ENCODE assay signal across 8 cellular contexts in the genomic region with DNA sequence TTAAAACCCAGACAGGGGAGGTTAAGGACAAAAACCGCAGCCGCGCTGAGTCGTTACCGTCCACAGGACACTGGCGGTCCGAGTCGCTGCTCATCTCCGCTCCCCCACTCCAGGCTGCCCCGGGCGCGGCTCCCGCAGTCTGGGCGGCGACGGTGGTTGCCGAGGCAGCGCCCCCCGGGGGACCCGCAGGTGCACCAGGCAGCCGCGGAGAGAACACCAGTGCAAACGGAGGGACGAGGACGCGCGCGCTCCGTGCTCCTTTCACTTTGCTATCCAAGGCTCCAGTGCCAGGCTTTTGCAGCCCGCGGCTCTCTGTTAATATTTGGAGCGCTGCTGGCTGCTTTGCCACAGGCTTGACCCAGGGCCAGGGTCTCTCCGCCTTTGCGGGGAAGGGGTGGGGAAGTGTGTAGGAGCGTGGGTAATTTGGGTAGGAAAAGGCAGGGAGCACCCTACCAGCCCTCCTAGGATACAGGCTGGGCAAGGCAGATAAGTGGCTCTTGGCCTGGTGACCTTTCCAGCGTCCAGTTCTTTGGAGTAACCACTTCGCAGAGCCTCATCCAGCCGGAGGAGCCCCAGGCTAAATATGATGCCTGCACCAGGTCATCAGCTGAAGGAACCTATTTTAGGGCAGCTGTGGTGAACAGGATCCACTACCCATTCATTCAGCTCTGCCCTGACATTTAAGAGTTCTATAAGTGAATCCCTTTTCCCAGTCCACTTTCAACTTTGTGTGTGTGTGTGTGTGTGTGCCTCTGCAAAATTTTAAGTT. TPM values are rescaled to one million over a fixed set of nuclear protein-coding genes. Genes with fewer than 3 reads are reported as not detected.
DNase-seq lines count a peak whose midpoint lies in the region; ATAC-seq and TF ChIP-seq lines count a peak whose summit lies in the region.

A gene with protein sequence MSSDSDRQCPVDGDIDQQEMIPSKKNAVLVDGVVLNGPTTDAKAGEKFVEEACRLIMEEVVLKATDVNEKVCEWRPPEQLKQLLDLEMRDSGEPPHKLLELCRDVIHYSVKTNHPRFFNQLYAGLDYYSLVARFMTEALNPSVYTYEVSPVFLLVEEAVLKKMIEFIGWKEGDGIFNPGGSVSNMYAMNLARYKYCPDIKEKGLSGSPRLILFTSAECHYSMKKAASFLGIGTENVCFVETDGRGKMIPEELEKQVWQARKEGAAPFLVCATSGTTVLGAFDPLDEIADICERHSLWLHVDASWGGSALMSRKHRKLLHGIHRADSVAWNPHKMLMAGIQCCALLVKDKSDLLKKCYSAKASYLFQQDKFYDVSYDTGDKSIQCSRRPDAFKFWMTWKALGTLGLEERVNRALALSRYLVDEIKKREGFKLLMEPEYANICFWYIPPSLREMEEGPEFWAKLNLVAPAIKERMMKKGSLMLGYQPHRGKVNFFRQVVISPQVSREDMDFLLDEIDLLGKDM (minus strand): TSS at position 141 of the 769 bp plus-strand sequence. CDS start 47 bp downstream, at position 94.

- no peaks in the 10 kb centered on the region for H3K9me3 Mint-ChIP-seq in HFFc6
- no peaks in the 10 kb centered on the region for H3K9me3 Mint-ChIP-seq in activated CD4-positive, alpha-beta T cell treated with anti-CD3 and anti-CD28 coated beads, Interleukin-2, amount 10 ng/mL, durations not matched to agents 7 days and 5 days
- H3K9me3 Mint-ChIP-seq in nephron progenitor cell, result no peaks in the 10 kb centered on the region

- H3K4me1 Mint-ChIP-seq in HFFc6 (ENCODE audit: low read depth), result peaks cover 15% of the 10 kb centered on the region
- peaks cover 13% of the 10 kb centered on the region for H3K4me1 Mint-ChIP-seq in activated CD4-positive, alpha-beta T cell treated with anti-CD3 and anti-CD28 coated beads, Interleukin-2, amount 10 ng/mL, durations not matched to agents 7 days and 5 days
- H3K4me1 Mint-ChIP-seq in nephron progenitor cell, result peaks cover 7% of the 10 kb centered on the region

- ATAC-seq in HG03196 (IDR thresholded peaks at IDR 0.05; ENCODE audit: unreplicated experiment), result no peak

- H3K4me3 Mint-ChIP-seq in HFFc6, result peak within 1 kb of the TSS; percentile 86
- peak within 1 kb of the TSS; percentile 69 for H3K4me3 Mint-ChIP-seq in activated CD4-positive, alpha-beta T cell treated with anti-CD3 and anti-CD28 coated beads, Interleukin-2, amount 10 ng/mL, durations not matched to agents 7 days and 5 days
- H3K4me3 Mint-ChIP-seq in nephron progenitor cell, result peak within 1 kb of the TSS; percentile 81

- H3K4me1 ChIP-seq in A673 (ENCODE audit: insufficient read depth, low read length, poor library complexity, severe bottlenecking) (peaks cover 65% of the 10 kb centered on the region), fibroblast of lung (ENCODE audit: control insufficient read depth, extremely low read depth, insufficient read depth, low read length) (peaks cover 3% of the 10 kb centered on the region)

- no peaks in the 10 kb centered on the region for H4K20me1 ChIP-seq in fibroblast of lung (ENCODE audit: control insufficient read depth, extremely low read depth, insufficient read depth, low read length)

- H3K9ac ChIP-seq in fibroblast of lung (ENCODE audit: insufficient read depth, low read length), result no peak within 1 kb of the TSS

- POLR2A ChIA-PET in A673 (lab: Charles Lee; ENCODE audit: low non-redundant PET), result no interaction called here
- POLR2A ChIA-PET in activated CD4-positive, alpha-beta T cell treated with anti-CD3 and anti-CD28 coated beads, Interleukin-2, amount 10 ng/mL, durations not matched to agents 7 days and 5 days (lab: Charles Lee), result no interaction called here

- DNase-seq in A673 (ENCODE audit: low spot score) (peak; percentile 76), HFFc6 (no peak), fibroblast of lung (ENCODE audit: low read depth in 2 of 2) (peak; percentile 33 to 49), nephron progenitor cell (peak; percentile 74)
- peak; percentile 25 for DNase-seq in activated CD4-positive, alpha-beta T cell treated with anti-CD3 and anti-CD28 coated beads, Interleukin-2, amount 10 ng/mL, durations not matched to agents 7 days and 5 days
- DNase-seq in activated CD4-positive, CD25-positive, alpha-beta regulatory T cell treated with anti-CD3 and anti-CD28 coated beads, Interleukin-2, amount 50 U/mL, for 72 hours, result no peak
- no peak for DNase-seq in activated effector memory CD4-positive, alpha-beta T cell treated with Interleukin-2 at 50 U/mL for 16 hours

- CTCF ChIA-PET in A673 (lab: Charles Lee), result no interaction called here
- CTCF ChIA-PET in activated CD4-positive, alpha-beta T cell treated with anti-CD3 and anti-CD28 coated beads, Interleukin-2, amount 10 ng/mL, durations not matched to agents 7 days and 5 days (lab: Charles Lee), result no interaction called here

- H3K79me2 ChIP-seq in fibroblast of lung (ENCODE audit: control insufficient read depth, insufficient read depth, low read length), result no peaks in the 10 kb centered on the region

- no peaks in the 10 kb centered on the region for H3K27me3 ChIP-seq in A673 (replicated peaks; ENCODE audit: insufficient read depth, low read depth, low read length, poor library complexity)
- no peaks in the 10 kb centered on the region for H3K27me3 ChIP-seq in fibroblast of lung (ENCODE audit: control insufficient read depth, insufficient read depth, low read length)

- no peaks in the 10 kb centered on the region for H3K9me3 ChIP-seq in A673 (ENCODE audit: low read depth, low read length, poor library complexity, severe bottlenecking)
- H3K9me3 ChIP-seq in fibroblast of lung (ENCODE audit: control insufficient read depth, insufficient read depth, low read depth, low read length), result no peaks in the 10 kb centered on the region

- H3K36me3 Mint-ChIP-seq in HFFc6 (ENCODE audit: low read depth) (no peaks in the 10 kb centered on the region), nephron progenitor cell (ENCODE audit: low read depth) (no peaks in the 10 kb centered on the region)
- no peaks in the 10 kb centered on the region for H3K36me3 Mint-ChIP-seq in activated CD4-positive, alpha-beta T cell treated with anti-CD3 and anti-CD28 coated beads, Interleukin-2, amount 10 ng/mL, durations not matched to agents 7 days and 5 days (ENCODE audit: low read depth)

- H3K27ac ChIP-seq in A673 (ENCODE audit: low read depth, low read length, poor library complexity, severe bottlenecking) (peak within 1 kb of the TSS; percentile 92), fibroblast of lung (ENCODE audit: insufficient read depth, low read length) (no peak within 1 kb of the TSS)

- H3K36me3 ChIP-seq in A673 (ENCODE audit: insufficient read depth, low read length, poor library complexity, severe bottlenecking) (no peaks in the 10 kb centered on the region), fibroblast of lung (ENCODE audit: control insufficient read depth, insufficient read depth, low read length) (no peaks in the 10 kb centered on the region)

- TF ChIP-seq CTCF in A673 (conservative IDR thresholded peaks at IDR 0.05; ENCODE audit: low read depth, low read length) (no peak), HFFc6 (IDR thresholded peaks at IDR 0.05) (no peak), fibroblast of lung (conservative IDR thresholded peaks at IDR 0.05 in 1 of 2, IDR thresholded peaks at IDR 0.05 in 1 of 2; ENCODE audit: low read depth in 1 of 2, low read length in 2 of 2) (no peak), nephron progenitor cell (IDR thresholded peaks at IDR 0.05) (no peak)

- peak within 1 kb of the TSS; percentile 64 for H3K4me3 ChIP-seq in A673 (ENCODE audit: low read depth, low read length, poor library complexity, severe bottlenecking)
- peak within 1 kb of the TSS; percentile 61 to 69 (median 68) for H3K4me3 ChIP-seq in fibroblast of lung (replicated peaks in 1 of 4; ENCODE audit: control extremely low read depth in 1 of 4, insufficient read depth in 1 of 4, low read depth in 3 of 4, low read length in 4 of 4)

- intact Hi-C loops in A673 (cut with micrococcal nuclease; ENCODE audit: unreplicated experiment), result no loop called here

- no TSS peak for BruUV-seq in A673 (replicated peaks; lab: Mats Ljungman, UMichigan)

- peak within 1 kb of the TSS; percentile 74 for H2AFZ ChIP-seq in fibroblast of lung (ENCODE audit: low read length)

- H3K27ac Mint-ChIP-seq in HFFc6 (no peak within 1 kb of the TSS), nephron progenitor cell (no peak within 1 kb of the TSS)
- H3K27ac Mint-ChIP-seq in activated CD4-positive, alpha-beta T cell treated with anti-CD3 and anti-CD28 coated beads, Interleukin-2, amount 10 ng/mL, durations not matched to agents 7 days and 5 days, result no peak within 1 kb of the TSS

- H3K27me3 Mint-ChIP-seq in HFFc6 (ENCODE audit: insufficient read depth) (peaks cover 24% of the 10 kb centered on the region), nephron progenitor cell (ENCODE audit: low read depth, poor library complexity) (peaks cover 51% of the 10 kb centered on the region)
- H3K27me3 Mint-ChIP-seq in activated CD4-positive, alpha-beta T cell treated with anti-CD3 and anti-CD28 coated beads, Interleukin-2, amount 10 ng/mL, durations not matched to agents 7 days and 5 days, result peaks cover 33% of the 10 kb centered on the region

- peak within 1 kb of the TSS; percentile 89 for H3K4me2 ChIP-seq in fibroblast of lung (ENCODE audit: extremely low read depth, insufficient read depth, low read length)

RNA-seq across cellular contexts. Expression of the gene that starts here (rescaled TPM):
- total RNA-seq in A673 (2021), result 13.8 and 17.3 TPM in 2 replicates
- total RNA-seq in HFFc6 (2021; fragmentation: NEBNext Ultra II Directional; extraction: Animal tissue kit (Norgen Biotek cat#: 25700)), result not detected
- not detected for total RNA-seq in activated CD4-positive, alpha-beta T cell treated with anti-CD3 and anti-CD28 coated beads, Interleukin-2, amount 10 ng/mL, durations not matched to agents 7 days and 5 days
- 2.6 and 3.6 TPM in 2 replicates for total RNA-seq in fibroblast of lung
- 0.18 and 0.27 TPM in 2 replicates for polyA plus RNA-seq in fibroblast of lung
- polyA plus RNA-seq in fibroblast of lung (2012), result 0.19 and 0.28 TPM in 2 replicates
- polyA minus RNA-seq in fibroblast of lung (ENCODE audit: low replicate concordance), result not detected in 2 replicates

Comparison
In these comparisons a context has a peak if more than half of its experiments do, and no peak if none do; other contexts are left out.
1. Peak in DNase-seq in activated CD4-positive, alpha-beta T cell treated with anti-CD3 and anti-CD28 coated beads, Interleukin-2, amount 10 ng/mL, durations not matched to agents 7 days and 5 days; RNA of the gene not detected or under 1 TPM.
2. DNase-seq: peak in A673 (single experiment), fibroblast of lung (2 of 2) and nephron progenitor cell (single experiment); none in HFFc6 (single experiment), activated CD4-positive, CD25-positive, alpha-beta regulatory T cell treated with anti-CD3 and anti-CD28 coated beads, Interleukin-2, amount 50 U/mL, for 72 hours (single experiment) and activated effector memory CD4-positive, alpha-beta T cell treated with Interleukin-2 at 50 U/mL for 16 hours (single experiment).
3. Peak in every context shown above with its lines, with median percentiles within 50 percentile points of each other: H3K4me3 Mint-ChIP-seq.